33 cellular contexts compared by ENCODE assay signal in the genomic region with DNA sequence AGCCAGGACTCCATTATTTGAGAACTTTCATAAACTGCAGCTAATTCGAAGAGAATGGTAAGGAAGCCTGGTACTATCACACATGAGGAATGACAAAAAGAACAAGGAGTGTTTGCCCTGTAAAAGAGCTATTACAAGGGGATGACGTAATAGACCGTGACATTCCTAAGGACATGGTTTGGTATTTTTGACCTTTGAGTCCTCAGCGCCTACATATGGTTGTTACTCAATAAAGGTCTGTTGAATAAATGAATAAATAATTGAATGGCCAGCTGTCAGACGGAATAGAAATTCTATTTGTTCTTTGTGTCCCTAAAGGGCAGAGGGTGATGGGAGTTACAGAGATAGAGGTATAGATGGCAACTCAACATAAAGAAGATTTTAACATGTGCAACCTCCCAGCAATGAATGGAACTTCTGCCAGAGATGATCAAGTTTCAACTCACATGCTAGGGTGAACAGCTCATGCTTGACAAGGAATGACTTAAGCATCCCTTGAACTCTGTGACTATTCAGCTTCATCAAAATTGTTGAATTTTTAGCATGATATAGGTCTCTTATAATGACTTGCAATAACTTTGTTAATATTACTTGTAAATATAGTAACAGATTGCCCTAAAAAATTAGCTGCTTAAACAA.
DNase-seq lines count a peak whose midpoint lies in the region; ATAC-seq and TF ChIP-seq lines count a peak whose summit lies in the region.
"Had no signal": no experiment of that assay in that cellular context is flagged by ENCODE, and none has a peak within 500 bp of the region (broad histone marks: within the 10 kb centered on the region; RNA-seq: fewer than 3 reads in every experiment).

No MANE protein-coding gene starts in this region.

- TF ChIP-seq POLR2A in transverse colon (IDR thresholded peaks at IDR 0.05): no peak

- intact Hi-C loops in transverse colon (cut with DNase I; ENCODE audit: low total_unique reads): no loop called here

- H3K4me1 ChIP-seq in endodermal cell (ENCODE audit: control insufficient read depth, insufficient read depth, low read length): no peaks in the 10 kb centered on the region
- no peaks in the 10 kb centered on the region for H3K4me1 ChIP-seq in transverse colon
- H3K4me1 ChIP-seq: A549, Peyer's patch, suprapubic skin had no signal

- H3K36me3 ChIP-seq in endodermal cell (ENCODE audit: control insufficient read depth, insufficient read depth, low read length) (no peaks in the 10 kb centered on the region), transverse colon (no peaks in the 10 kb centered on the region)
- H3K36me3 ChIP-seq: brain microvascular endothelial cell, Peyer's patch, suprapubic skin had no signal

- H3K27me3 ChIP-seq in endodermal cell (ENCODE audit: control insufficient read depth, insufficient read depth, low read length, poor library complexity, severe bottlenecking): no peaks in the 10 kb centered on the region
- H3K27me3 ChIP-seq in transverse colon: no peaks in the 10 kb centered on the region
- H3K27me3 ChIP-seq: brain microvascular endothelial cell, hepatocyte, Peyer's patch, suprapubic skin had no signal

- H3K36me3 Mint-ChIP-seq in endodermal cell (ENCODE audit: low read depth): no peaks in the 10 kb centered on the region
- peaks cover 4 to 9% (median 7%) of the 10 kb centered on the region in 3 donors for H3K36me3 Mint-ChIP-seq in immature natural killer cell
- H3K36me3 Mint-ChIP-seq in stimulated activated effector memory CD8-positive, alpha-beta T cell treated with anti-CD3 and anti-CD28 coated beads, Interleukin-12 subunit alpha, Interleukin-12 subunit beta, amount 100 ng/mL, for 72 hours: no peaks in the 10 kb centered on the region

- ATAC-seq in stimulated activated effector memory CD8-positive, alpha-beta T cell treated with anti-CD3 and anti-CD28 coated beads, Interleukin-12 subunit alpha, Interleukin-12 subunit beta, amount 100 ng/mL, for 72 hours: no peak
- ATAC-seq: A549; activated CD8-positive, alpha-beta T cell treated with anti-CD3 and anti-CD28 coated beads, Interleukin-2, amount 10 ng/mL, durations not matched to agents 7 days and 5 days; activated T-helper 17 cell treated with anti-CD3 and anti-CD28 coated beads, Interleukin-2, amount 50 U/mL, for 72 hours; esophagus mucosa had no signal

- H3K9ac ChIP-seq in endodermal cell (ENCODE audit: extremely low read depth, low read length, poor library complexity, severe bottlenecking): no peak overlapping the region

- no peak for TF ChIP-seq EP300 in transverse colon (IDR thresholded peaks at IDR 0.05; ENCODE audit: low read depth)

- H3K27ac Mint-ChIP-seq in endodermal cell: no peak overlapping the region
- H3K27ac Mint-ChIP-seq in immature natural killer cell: no peak overlapping the region
- no peak overlapping the region for H3K27ac Mint-ChIP-seq in stimulated activated effector memory CD8-positive, alpha-beta T cell treated with anti-CD3 and anti-CD28 coated beads, Interleukin-12 subunit alpha, Interleukin-12 subunit beta, amount 100 ng/mL, for 72 hours
- H3K27ac Mint-ChIP-seq: activated CD8-positive, alpha-beta T cell treated with anti-CD3 and anti-CD28 coated beads, Interleukin-2, amount 10 ng/mL, durations not matched to agents 7 days and 5 days; activated T-helper 17 cell treated with anti-CD3 and anti-CD28 coated beads, Interleukin-2, amount 50 U/mL, for 72 hours; CD4-positive, alpha-beta memory T cell; nephron progenitor cell had no signal

- H3K4me1 Mint-ChIP-seq in endodermal cell: no peaks in the 10 kb centered on the region
- H3K4me1 Mint-ChIP-seq in immature natural killer cell: no peaks in the 10 kb centered on the region
- H3K4me1 Mint-ChIP-seq in stimulated activated effector memory CD8-positive, alpha-beta T cell treated with anti-CD3 and anti-CD28 coated beads, Interleukin-12 subunit alpha, Interleukin-12 subunit beta, amount 100 ng/mL, for 72 hours: no peaks in the 10 kb centered on the region
- H3K4me1 Mint-ChIP-seq: activated T-helper 17 cell treated with anti-CD3 and anti-CD28 coated beads, Interleukin-2, amount 50 U/mL, for 72 hours; CD4-positive, alpha-beta memory T cell; nephron progenitor cell had no signal

- DNase-seq in COLO829 (ENCODE audit: low spot score) (peak; percentile 48), LHCN-M2 (ENCODE audit: low read depth) (peak; percentile 44), endodermal cell (no peak), myocyte (ENCODE audit: low read depth) (peak; percentile 44), immature natural killer cell (no peak), transverse colon (no peak), NCI-H1092 treated with DMSO at 0.1 percent for 48 hours (lab: John Stamatoyannopoulos, UW) (no peak)
- no peak for DNase-seq in stimulated activated effector memory CD8-positive, alpha-beta T cell treated with anti-CD3 and anti-CD28 coated beads, Interleukin-12 subunit alpha, Interleukin-12 subunit beta, amount 100 ng/mL, for 72 hours (ENCODE audit: low spot score in 2 of 2)
- DNase-seq: activated CD4-positive, alpha-beta T cell treated with anti-CD3 and anti-CD28 coated beads for 4 hours; activated CD8-positive, alpha-beta T cell treated with anti-CD3 and anti-CD28 coated beads, Interleukin-2, amount 10 ng/mL, durations not matched to agents 7 days and 5 days; activated naive CD4-positive, alpha-beta T cell treated with anti-CD3 and anti-CD28 coated beads, Interleukin-2, amount 50 U/mL, for 16 hours; amniotic stem cell; brain microvascular endothelial cell; CD4-positive, alpha-beta memory T cell; cerebellar nuclear complex; dermis blood vessel endothelial cell; DMS153; Karpas-422; NCI-H146; NCI-H446; NCI-H82; nephron progenitor cell; Peyer's patch; SIG-M5; stimulated activated naive CD4-positive, alpha-beta T cell treated with Interleukin-2 at 50 U/mL for 16 hours; SW 1271 had no signal

- 87 to 90% methylated on average over 5 of the region's 5 CpGs for WGBS in endodermal cell (ENCODE audit: insufficient coverage in 1 of 2, insufficient read length in 1 of 2), 2 experiments
- WGBS in transverse colon (ENCODE audit: low coverage in 1 of 2), 2 donors: 67 to 71% methylated on average over 5 of the region's 5 CpGs

- no peak overlapping the region for H3K4me3 ChIP-seq in endodermal cell (ENCODE audit: low read length)
- no peak overlapping the region for H3K4me3 ChIP-seq in transverse colon
- H3K4me3 ChIP-seq: A549, hepatocyte, lung, Peyer's patch, suprapubic skin had no signal

- in situ Hi-C loops in transverse colon (cut with MboI; ENCODE audit: low pct_ligation_motif_present in 1 of 4, low pct_unique_long_range_greater_than_20kb in 1 of 4, low sequenced_read_pairs in 3 of 4): no loop called here

- H3K27me3 Mint-ChIP-seq in endodermal cell (ENCODE audit: insufficient read depth) (peaks cover 8% of the 10 kb centered on the region), immature natural killer cell (ENCODE audit: low read depth in 3 of 3) (peaks cover 0 to 2% (median 0%) of the 10 kb centered on the region in 3 donors)
- H3K27me3 Mint-ChIP-seq: activated T-helper 17 cell treated with anti-CD3 and anti-CD28 coated beads, Interleukin-2, amount 50 U/mL, for 72 hours; CD4-positive, alpha-beta memory T cell had no signal

- TF ChIP-seq CTCF in endodermal cell (conservative IDR thresholded peaks at IDR 0.05) (no peak), transverse colon (IDR thresholded peaks at IDR 0.05) (no peak)

- H3K27ac ChIP-seq in endodermal cell (ENCODE audit: low read depth, low read length) (peak overlapping the region; percentile 56), transverse colon (no peak overlapping the region)
- H3K27ac ChIP-seq: A549, brain microvascular endothelial cell, hepatocyte, Peyer's patch, suprapubic skin, VCaP had no signal

- peaks cover 3% of the 10 kb centered on the region for H3K9me3 Mint-ChIP-seq in endodermal cell
- peaks cover 7 to 20% (median 12%) of the 10 kb centered on the region in 6 donors for H3K9me3 Mint-ChIP-seq in immature natural killer cell
- peaks cover 17% of the 10 kb centered on the region for H3K9me3 Mint-ChIP-seq in stimulated activated effector memory CD8-positive, alpha-beta T cell treated with anti-CD3 and anti-CD28 coated beads, Interleukin-12 subunit alpha, Interleukin-12 subunit beta, amount 100 ng/mL, for 72 hours

- H3K9me3 ChIP-seq in endodermal cell (ENCODE audit: control insufficient read depth, low read length) (no peaks in the 10 kb centered on the region), transverse colon (peaks cover 0 to 5% of the 10 kb centered on the region in 2 donors)
- H3K9me3 ChIP-seq: A549, Peyer's patch, suprapubic skin had no signal

- H3K4me3 Mint-ChIP-seq in endodermal cell (no peak overlapping the region), immature natural killer cell (no peak overlapping the region)
- H3K4me3 Mint-ChIP-seq in stimulated activated effector memory CD8-positive, alpha-beta T cell treated with anti-CD3 and anti-CD28 coated beads, Interleukin-12 subunit alpha, Interleukin-12 subunit beta, amount 100 ng/mL, for 72 hours: no peak overlapping the region
- H3K4me3 Mint-ChIP-seq: activated CD8-positive, alpha-beta T cell treated with anti-CD3 and anti-CD28 coated beads, Interleukin-2, amount 10 ng/mL, durations not matched to agents 7 days and 5 days; activated T-helper 17 cell treated with anti-CD3 and anti-CD28 coated beads, Interleukin-2, amount 50 U/mL, for 72 hours; nephron progenitor cell had no signal

Comparison
In these comparisons a context has a peak if more than half of its experiments do, and no peak if none do; other contexts are left out.
1. DNase-seq: peak in COLO829 (single experiment), LHCN-M2 (single experiment) and myocyte (single experiment); none in endodermal cell (single experiment), immature natural killer cell (0 of 3), transverse colon (single experiment), stimulated activated effector memory CD8-positive, alpha-beta T cell treated with anti-CD3 and anti-CD28 coated beads, Interleukin-12 subunit alpha, Interleukin-12 subunit beta, amount 100 ng/mL, for 72 hours (0 of 2) and NCI-H1092 treated with DMSO at 0.1 percent for 48 hours (single experiment).